20 cellular contexts compared by ENCODE assay signal in the genomic region with DNA sequence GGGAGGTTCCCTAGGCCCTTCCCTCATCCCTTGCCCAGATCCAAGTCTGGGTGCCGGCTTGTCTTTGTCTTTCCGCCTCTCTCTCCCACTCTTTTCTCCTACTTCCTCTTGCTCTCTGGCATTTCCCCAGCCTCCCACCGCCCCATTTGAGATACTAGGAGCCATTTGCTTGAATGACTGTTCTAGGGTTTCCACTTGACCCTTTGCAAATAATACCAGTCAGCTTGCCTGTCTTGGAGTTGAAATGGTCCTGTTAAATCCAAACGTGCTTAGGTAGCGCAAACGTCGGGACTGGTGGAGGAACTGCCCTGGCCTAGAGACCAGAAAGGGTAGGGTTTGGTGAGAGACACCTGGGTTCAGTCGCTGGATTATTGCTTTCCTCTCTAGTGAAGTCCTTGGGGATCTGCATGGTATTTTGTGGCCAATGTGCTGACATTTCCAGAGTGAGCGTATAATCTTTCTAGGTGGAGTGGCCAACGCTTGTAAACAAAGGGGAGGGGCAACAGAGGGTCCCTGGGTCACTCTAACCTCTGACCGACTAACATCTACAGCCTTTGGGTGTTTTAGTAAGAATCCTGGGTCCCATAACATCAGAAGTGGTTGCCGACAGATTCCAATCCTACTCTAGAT. TPM values are rescaled to one million over a fixed set of nuclear protein-coding genes. Genes with fewer than 3 reads are reported as not detected.
A peak's percentile ranks its signal among the peaks of the same experiment; 100 is the strongest.
DNase-seq lines count a peak whose midpoint lies in the region; ATAC-seq and TF ChIP-seq lines count a peak whose summit lies in the region.
"Had no signal": no experiment of that assay in that cellular context is flagged by ENCODE, and none has a peak within 500 bp of the region (broad histone marks: within the 10 kb centered on the region; RNA-seq: fewer than 3 reads in every experiment).

No MANE protein-coding gene starts in this region.

- H3K36me3 ChIP-seq in iPS-20b (ENCODE audit: insufficient read depth, low read depth, low read length) (no peaks in the 10 kb centered on the region), skeletal muscle tissue (ENCODE audit: control insufficient read depth in 3 of 3, insufficient read depth in 3 of 3, low read length in 3 of 3) (no peaks in the 10 kb centered on the region), stomach (no peaks in the 10 kb centered on the region)
- no peaks in the 10 kb centered on the region for H3K36me3 ChIP-seq in CD4-positive, alpha-beta memory T cell (ENCODE audit: insufficient read depth, low read length)
- H3K36me3 ChIP-seq: Peyer's patch, right atrium auricular region, transverse colon had no signal

- peaks cover 0 to 5% (median 2%) of the 10 kb centered on the region in 4 donors for H3K4me1 Mint-ChIP-seq in CD4-positive, alpha-beta memory T cell
- H3K4me1 Mint-ChIP-seq: activated B cell treated with CpG ODN at 0.5 μM for 24 hours had no signal

- peaks cover 0 to 7% of the 10 kb centered on the region in 2 donors for H3K36me3 Mint-ChIP-seq in CD4-positive, alpha-beta memory T cell

- TF ChIP-seq CTCF in stomach (IDR thresholded peaks at IDR 0.05), result no peak

- no peak for TF ChIP-seq POLR2A in stomach (IDR thresholded peaks at IDR 0.05)

- POLR2A ChIA-PET in CD4-positive, alpha-beta memory T cell (lab: Charles Lee; ENCODE audit: partially characterized antibody), result no interaction called here

- peaks cover 10% of the 10 kb centered on the region; the same call in 1 of the 2 replicates for H3K9me3 ChIP-seq in iPS-20b (ENCODE audit: insufficient read depth, low read depth, low read length)
- H3K9me3 ChIP-seq in skeletal muscle tissue (ENCODE audit: control insufficient read depth in 3 of 3, low read length in 3 of 3), result no peaks in the 10 kb centered on the region
- peaks cover 0 to 41% (median 9%) of the 10 kb centered on the region in 4 donors for H3K9me3 ChIP-seq in stomach
- H3K9me3 ChIP-seq in CD4-positive, alpha-beta memory T cell (ENCODE audit: control insufficient read depth in 1 of 2, low read length in 2 of 2), result no peaks in the 10 kb centered on the region
- H3K9me3 ChIP-seq: Peyer's patch, transverse colon had no signal

- H3K9ac ChIP-seq in iPS-20b (ENCODE audit: low read depth, low read length) (no peak overlapping the region), skeletal muscle tissue (ENCODE audit: low read depth in 1 of 3, low read length in 3 of 3) (peak overlapping the region in 2 of 3 donors; percentile 77 to 85)

- H3K27ac Mint-ChIP-seq in CD4-positive, alpha-beta memory T cell, result no peak overlapping the region
- H3K27ac Mint-ChIP-seq: activated B cell treated with CpG ODN at 0.5 μM for 24 hours had no signal

- peak; percentile 31 for DNase-seq in DMS53 (lab: John Stamatoyannopoulos, UW)
- DNase-seq in DMS53 treated with DMSO at 0.1 percent for 48 hours (lab: John Stamatoyannopoulos, UW; ENCODE audit: unreplicated experiment), result no peak
- peak; percentile 36 for DNase-seq in brain pericyte (ENCODE audit: low read depth, low spot score)
- no peak for DNase-seq in stomach
- no peak for DNase-seq in CD4-positive, alpha-beta memory T cell
- DNase-seq: activated B cell treated with CpG ODN at 0.5 μM for 24 hours; DND-41; NCI-H2081 treated with DMSO at 0.1 percent for 48 hours; NCI-H748 treated with DMSO at 0.1 percent for 48 hours; Peyer's patch; stimulated activated CD4-positive, alpha-beta T cell treated with anti-CD3 and anti-CD28 coated beads, Interleukin-4, amount 100 ng/mL, for 1 hour; stimulated activated CD8-positive, alpha-beta memory T cell treated with anti-CD3 and anti-CD28 coated beads, Interleukin-4, amount 100 ng/mL, for 48 hours; transverse colon had no signal

- ATAC-seq in HG02623 (IDR thresholded peaks at IDR 0.05; ENCODE audit: unreplicated experiment), result no peak

- no peak overlapping the region for H3K27ac ChIP-seq in iPS-20b (ENCODE audit: low read length)
- no peak overlapping the region for H3K27ac ChIP-seq in skeletal muscle tissue (ENCODE audit: low read depth, low read length)
- H3K27ac ChIP-seq in stomach, result no peak overlapping the region
- H3K27ac ChIP-seq in CD4-positive, alpha-beta memory T cell (ENCODE audit: low read depth, low read length), result no peak overlapping the region
- H3K27ac ChIP-seq: 22Rv1, C4-2B, Peyer's patch, right atrium auricular region, transverse colon had no signal

- TF ChIP-seq EP300 in stomach (IDR thresholded peaks at IDR 0.05), result no peak

- CTCF ChIA-PET in CD4-positive, alpha-beta memory T cell (lab: Charles Lee; ENCODE audit: partially characterized antibody), result no interaction called here

- intact Hi-C loops in stomach (cut with DNase I; ENCODE audit: low total_unique reads), result no loop called here
- intact Hi-C loops in CD4-positive, alpha-beta memory T cell (cut with micrococcal nuclease), result no loop called here

- peaks cover 0 to 49% (median 35%) of the 10 kb centered on the region in 8 donors for H3K9me3 Mint-ChIP-seq in CD4-positive, alpha-beta memory T cell

- H3K27me3 ChIP-seq in iPS-20b (ENCODE audit: insufficient read depth, low read length) (peaks cover 100% of the 10 kb centered on the region), skeletal muscle tissue (ENCODE audit: control insufficient read depth in 3 of 3, insufficient read depth in 3 of 3, low read length in 3 of 3) (peaks cover 28 to 65% (median 45%) of the 10 kb centered on the region in 3 donors), stomach (peaks cover 34 to 100% (median 84%) of the 10 kb centered on the region in 3 donors)
- peaks cover 36% of the 10 kb centered on the region for H3K27me3 ChIP-seq in CD4-positive, alpha-beta memory T cell (ENCODE audit: insufficient read depth, low read length)

- H3K4me3 ChIP-seq in iPS-20b (ENCODE audit: low read length) (peak overlapping the region; percentile 69), skeletal muscle tissue (ENCODE audit: low read length in 3 of 3) (peak overlapping the region in 2 of 3 donors; percentile 68 to 69), stomach (peak overlapping the region in 1 of 4 donors; percentile 42)
- H3K4me3 ChIP-seq in CD4-positive, alpha-beta memory T cell (ENCODE audit: low read length in 2 of 2), result no peak overlapping the region
- H3K4me3 ChIP-seq: lung, right atrium auricular region had no signal

- H3K27me3 Mint-ChIP-seq in CD4-positive, alpha-beta memory T cell, result peaks cover 50 to 64% of the 10 kb centered on the region in 2 donors

- 20 to 36% (median 28%) methylated on average over 12 of the region's 12 CpGs for WGBS in stomach, 5 donors

- H3K4me3 Mint-ChIP-seq in CD4-positive, alpha-beta memory T cell, result peak overlapping the region in 1 of 8 donors; percentile 53
- H3K4me3 Mint-ChIP-seq: activated B cell treated with CpG ODN at 0.5 μM for 24 hours had no signal

- H3K4me1 ChIP-seq in iPS-20b (ENCODE audit: insufficient read depth, low read length), result peaks cover 12% of the 10 kb centered on the region
- peaks cover 7 to 11% (median 10%) of the 10 kb centered on the region in 3 donors for H3K4me1 ChIP-seq in skeletal muscle tissue (ENCODE audit: control insufficient read depth in 3 of 3, insufficient read depth in 3 of 3, low read length in 3 of 3)
- peaks cover 0 to 43% (median 19%) of the 10 kb centered on the region in 4 donors for H3K4me1 ChIP-seq in stomach
- no peaks in the 10 kb centered on the region for H3K4me1 ChIP-seq in CD4-positive, alpha-beta memory T cell (ENCODE audit: insufficient read depth, low read length)

RNA-seq across cellular contexts. Expression of a gene that starts 10.7 kb away (rescaled TPM):
- total RNA-seq in skeletal muscle tissue, result 8.4 TPM
- total RNA-seq in stomach, result not detected
- under 1 TPM in 1 of 3 donors, not detected in 2; 0.76 TPM for polyA plus RNA-seq in stomach
- total RNA-seq in CD4-positive, alpha-beta memory T cell, result not detected
- polyA plus RNA-seq in CD4-positive, alpha-beta memory T cell, result not detected
- total RNA-seq: activated B cell treated with CpG ODN at 0.5 μM for 24 hours, lung, transverse colon had no signal

RNA-seq across cellular contexts. Expression of a gene that starts 13.5 kb away (rescaled TPM):
- total RNA-seq in skeletal muscle tissue (2.6 TPM), stomach (not detected)
- not detected for polyA plus RNA-seq in stomach
- total RNA-seq in CD4-positive, alpha-beta memory T cell, result not detected
- not detected for polyA plus RNA-seq in CD4-positive, alpha-beta memory T cell
- total RNA-seq: activated B cell treated with CpG ODN at 0.5 μM for 24 hours, lung, Peyer's patch, right atrium auricular region, transverse colon had no signal
- polyA plus RNA-seq: lung had no signal

Comparison
In these comparisons a context has a peak if more than half of its experiments do, and no peak if none do; other contexts are left out.
1. DNase-seq: peak in DMS53 (single experiment) and brain pericyte (single experiment); none in DMS53 treated with DMSO at 0.1 percent for 48 hours (single experiment), stomach (single experiment) and CD4-positive, alpha-beta memory T cell (0 of 5).
2. H3K4me3 ChIP-seq: peak in iPS-20b (single experiment) and skeletal muscle tissue (2 of 3); none in CD4-positive, alpha-beta memory T cell (0 of 2).